Comparison of ENCODE assay signal across 1 cellular context in the genomic region with DNA sequence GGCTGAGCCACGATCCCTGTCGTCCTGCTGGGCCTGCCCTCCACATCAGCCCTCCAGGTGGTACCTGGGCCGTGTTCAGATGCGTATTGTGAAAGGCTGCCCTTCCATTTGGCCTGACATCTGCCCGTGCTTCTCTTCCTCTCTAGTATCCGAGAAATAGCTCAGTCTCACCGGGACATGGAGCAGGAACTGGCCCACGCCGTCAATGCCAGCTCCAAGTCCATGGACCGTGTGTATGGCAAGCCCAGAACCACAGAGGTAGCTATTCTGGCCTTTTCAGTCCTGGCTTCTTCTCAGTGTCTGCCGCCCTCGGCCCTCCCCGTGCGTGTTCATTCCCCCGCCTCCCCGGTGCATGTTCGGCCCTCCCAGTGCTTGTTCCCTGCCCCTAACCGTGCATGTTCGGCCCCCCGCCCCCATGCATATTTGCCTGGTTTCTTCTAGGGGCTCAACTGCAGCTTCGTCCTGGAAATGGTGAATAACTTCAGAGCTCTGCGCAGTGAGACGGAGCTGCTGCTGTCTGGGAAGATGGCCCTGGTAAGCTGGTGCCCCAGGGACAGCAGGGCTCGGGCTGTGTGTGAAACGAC.
TF ChIP-seq lines count a peak whose summit lies in the region.

No MANE protein-coding gene starts in this region.

TF ChIP-seq in H1, 55 proteins besides CTCF, POLR2A, EP300 and RAD21 (continued from another document):
- no peak for TF ChIP-seq BRCA1 (IDR thresholded peaks at IDR 0.05; ENCODE audit: low read depth, low read length)
- no peak for TF ChIP-seq SIX5 (IDR thresholded peaks at IDR 0.05; ENCODE audit: low read depth, low read length)
- TF ChIP-seq ZNF274 (IDR thresholded peaks at IDR 0.05; ENCODE audit: borderline replicate concordance, extremely low read depth, low read length): no peak
- TF ChIP-seq, protein P1, sequence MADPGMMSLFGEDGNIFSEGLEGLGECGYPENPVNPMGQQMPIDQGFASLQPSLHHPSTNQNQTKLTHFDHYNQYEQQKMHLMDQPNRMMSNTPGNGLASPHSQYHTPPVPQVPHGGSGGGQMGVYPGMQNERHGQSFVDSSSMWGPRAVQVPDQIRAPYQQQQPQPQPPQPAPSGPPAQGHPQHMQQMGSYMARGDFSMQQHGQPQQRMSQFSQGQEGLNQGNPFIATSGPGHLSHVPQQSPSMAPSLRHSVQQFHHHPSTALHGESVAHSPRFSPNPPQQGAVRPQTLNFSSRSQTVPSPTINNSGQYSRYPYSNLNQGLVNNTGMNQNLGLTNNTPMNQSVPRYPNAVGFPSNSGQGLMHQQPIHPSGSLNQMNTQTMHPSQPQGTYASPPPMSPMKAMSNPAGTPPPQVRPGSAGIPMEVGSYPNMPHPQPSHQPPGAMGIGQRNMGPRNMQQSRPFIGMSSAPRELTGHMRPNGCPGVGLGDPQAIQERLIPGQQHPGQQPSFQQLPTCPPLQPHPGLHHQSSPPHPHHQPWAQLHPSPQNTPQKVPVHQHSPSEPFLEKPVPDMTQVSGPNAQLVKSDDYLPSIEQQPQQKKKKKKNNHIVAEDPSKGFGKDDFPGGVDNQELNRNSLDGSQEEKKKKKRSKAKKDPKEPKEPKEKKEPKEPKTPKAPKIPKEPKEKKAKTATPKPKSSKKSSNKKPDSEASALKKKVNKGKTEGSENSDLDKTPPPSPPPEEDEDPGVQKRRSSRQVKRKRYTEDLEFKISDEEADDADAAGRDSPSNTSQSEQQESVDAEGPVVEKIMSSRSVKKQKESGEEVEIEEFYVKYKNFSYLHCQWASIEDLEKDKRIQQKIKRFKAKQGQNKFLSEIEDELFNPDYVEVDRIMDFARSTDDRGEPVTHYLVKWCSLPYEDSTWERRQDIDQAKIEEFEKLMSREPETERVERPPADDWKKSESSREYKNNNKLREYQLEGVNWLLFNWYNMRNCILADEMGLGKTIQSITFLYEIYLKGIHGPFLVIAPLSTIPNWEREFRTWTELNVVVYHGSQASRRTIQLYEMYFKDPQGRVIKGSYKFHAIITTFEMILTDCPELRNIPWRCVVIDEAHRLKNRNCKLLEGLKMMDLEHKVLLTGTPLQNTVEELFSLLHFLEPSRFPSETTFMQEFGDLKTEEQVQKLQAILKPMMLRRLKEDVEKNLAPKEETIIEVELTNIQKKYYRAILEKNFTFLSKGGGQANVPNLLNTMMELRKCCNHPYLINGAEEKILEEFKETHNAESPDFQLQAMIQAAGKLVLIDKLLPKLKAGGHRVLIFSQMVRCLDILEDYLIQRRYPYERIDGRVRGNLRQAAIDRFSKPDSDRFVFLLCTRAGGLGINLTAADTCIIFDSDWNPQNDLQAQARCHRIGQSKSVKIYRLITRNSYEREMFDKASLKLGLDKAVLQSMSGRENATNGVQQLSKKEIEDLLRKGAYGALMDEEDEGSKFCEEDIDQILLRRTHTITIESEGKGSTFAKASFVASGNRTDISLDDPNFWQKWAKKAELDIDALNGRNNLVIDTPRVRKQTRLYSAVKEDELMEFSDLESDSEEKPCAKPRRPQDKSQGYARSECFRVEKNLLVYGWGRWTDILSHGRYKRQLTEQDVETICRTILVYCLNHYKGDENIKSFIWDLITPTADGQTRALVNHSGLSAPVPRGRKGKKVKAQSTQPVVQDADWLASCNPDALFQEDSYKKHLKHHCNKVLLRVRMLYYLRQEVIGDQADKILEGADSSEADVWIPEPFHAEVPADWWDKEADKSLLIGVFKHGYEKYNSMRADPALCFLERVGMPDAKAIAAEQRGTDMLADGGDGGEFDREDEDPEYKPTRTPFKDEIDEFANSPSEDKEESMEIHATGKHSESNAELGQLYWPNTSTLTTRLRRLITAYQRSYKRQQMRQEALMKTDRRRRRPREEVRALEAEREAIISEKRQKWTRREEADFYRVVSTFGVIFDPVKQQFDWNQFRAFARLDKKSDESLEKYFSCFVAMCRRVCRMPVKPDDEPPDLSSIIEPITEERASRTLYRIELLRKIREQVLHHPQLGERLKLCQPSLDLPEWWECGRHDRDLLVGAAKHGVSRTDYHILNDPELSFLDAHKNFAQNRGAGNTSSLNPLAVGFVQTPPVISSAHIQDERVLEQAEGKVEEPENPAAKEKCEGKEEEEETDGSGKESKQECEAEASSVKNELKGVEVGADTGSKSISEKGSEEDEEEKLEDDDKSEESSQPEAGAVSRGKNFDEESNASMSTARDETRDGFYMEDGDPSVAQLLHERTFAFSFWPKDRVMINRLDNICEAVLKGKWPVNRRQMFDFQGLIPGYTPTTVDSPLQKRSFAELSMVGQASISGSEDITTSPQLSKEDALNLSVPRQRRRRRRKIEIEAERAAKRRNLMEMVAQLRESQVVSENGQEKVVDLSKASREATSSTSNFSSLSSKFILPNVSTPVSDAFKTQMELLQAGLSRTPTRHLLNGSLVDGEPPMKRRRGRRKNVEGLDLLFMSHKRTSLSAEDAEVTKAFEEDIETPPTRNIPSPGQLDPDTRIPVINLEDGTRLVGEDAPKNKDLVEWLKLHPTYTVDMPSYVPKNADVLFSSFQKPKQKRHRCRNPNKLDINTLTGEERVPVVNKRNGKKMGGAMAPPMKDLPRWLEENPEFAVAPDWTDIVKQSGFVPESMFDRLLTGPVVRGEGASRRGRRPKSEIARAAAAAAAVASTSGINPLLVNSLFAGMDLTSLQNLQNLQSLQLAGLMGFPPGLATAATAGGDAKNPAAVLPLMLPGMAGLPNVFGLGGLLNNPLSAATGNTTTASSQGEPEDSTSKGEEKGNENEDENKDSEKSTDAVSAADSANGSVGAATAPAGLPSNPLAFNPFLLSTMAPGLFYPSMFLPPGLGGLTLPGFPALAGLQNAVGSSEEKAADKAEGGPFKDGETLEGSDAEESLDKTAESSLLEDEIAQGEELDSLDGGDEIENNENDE (IDR thresholded peaks at IDR 0.05; ENCODE audit: insufficient replicate concordance, low read length): no peak
- no peak for TF ChIP-seq CBX8 (IDR thresholded peaks at IDR 0.05; ENCODE audit: borderline replicate concordance, low read depth, low read length)
- no peak for TF ChIP-seq TAF1 (IDR thresholded peaks at IDR 0.05; ENCODE audit: low read depth, low read length)
TF ChIP-seq in H1: peak in this region for 0.
